ENCODE assay signal across 8 cellular contexts in genomic region chr2:229800997-229801754, GRCh38.
A peak's percentile ranks its signal among the peaks of the same experiment; 100 is the strongest.
DNase-seq lines count a peak whose midpoint lies in the region; ATAC-seq and TF ChIP-seq lines count a peak whose summit lies in the region.

No MANE protein-coding gene starts in this region.

- DNase-seq in DND-41, result peak; percentile 71
- peak; percentile 28 for DNase-seq in H4 (ENCODE audit: low spot score)
- DNase-seq in NCI-H2107 (lab: John Stamatoyannopoulos, UW), result peak; percentile 48
- peak; percentile 87 for DNase-seq in cerebellar cortex (ENCODE audit: low spot score)
- peak; percentile 76 for DNase-seq in left kidney (ENCODE audit: low read depth, low spot score)
- peak; percentile 41 to 60 (median 42) for DNase-seq in stimulated activated CD4-positive, alpha-beta T cell treated with anti-CD3 and anti-CD28 coated beads, TNF-alpha, amount 100 ng/mL, for 24 hours (ENCODE audit: low read depth in 3 of 3)

- no peak overlapping the region for H3K4me3 ChIP-seq in DND-41 (ENCODE audit: low read depth in 1 of 2, low read length in 2 of 2)

- peak overlapping the region; percentile 41 for H3K27ac ChIP-seq in DND-41 (ENCODE audit: low read length)

- no peaks in the 10 kb centered on the region for H3K9me3 ChIP-seq in DND-41 (ENCODE audit: insufficient read depth, low read length, severe bottlenecking)

- H3K4me2 ChIP-seq in DND-41 (ENCODE audit: insufficient read depth, low read length), result no peak overlapping the region

- H3K4me1 ChIP-seq in DND-41 (ENCODE audit: insufficient read depth, low read length), result no peaks in the 10 kb centered on the region

- H3K79me2 ChIP-seq in DND-41 (ENCODE audit: insufficient read depth, low read length), result no peaks in the 10 kb centered on the region

- H2AFZ ChIP-seq in DND-41 (ENCODE audit: low read depth, low read length), result no peak overlapping the region

- TF ChIP-seq CTCF in DND-41 (IDR thresholded peaks at IDR 0.05; ENCODE audit: borderline replicate concordance, extremely low read depth, low read length, poor library complexity, severe bottlenecking), result peak; percentile 81

- no peak overlapping the region for H3K9ac ChIP-seq in DND-41 (ENCODE audit: low read depth, low read length)

- H4K20me1 ChIP-seq in DND-41 (ENCODE audit: insufficient read depth, low read length), result no peaks in the 10 kb centered on the region

- H3K36me3 ChIP-seq in DND-41 (ENCODE audit: insufficient read depth, low read length), result peaks cover 91% of the 10 kb centered on the region

- no peaks in the 10 kb centered on the region for H3K27me3 ChIP-seq in DND-41 (ENCODE audit: insufficient read depth, low read length, poor library complexity)

- ATAC-seq in DND-41 (ENCODE audit: insufficient read depth, low read depth), result peak; percentile 89
- ATAC-seq in activated CD4-positive, CD25-positive, alpha-beta regulatory T cell treated with anti-CD3 and anti-CD28 coated beads, Interleukin-2, amount 50 U/mL, for 24 hours, result peak; percentile 53 to 61
- ATAC-seq in GM21515 (IDR thresholded peaks at IDR 0.05; ENCODE audit: unreplicated experiment), result no peak

Comparison
In these comparisons a context has a peak if more than half of its experiments do, and no peak if none do; other contexts are left out.
1. DNase-seq: peak in every context shown above with its lines; median percentile 87 in cerebellar cortex; 76 in left kidney; 71 in DND-41; 48 in NCI-H2107; 42 in stimulated activated CD4-positive, alpha-beta T cell treated with anti-CD3 and anti-CD28 coated beads, TNF-alpha, amount 100 ng/mL, for 24 hours; 28 in H4.